ENCODE assay signal across 10 cellular contexts in genomic region chr5:164475339-164475977, GRCh38.
DNase-seq lines count a peak whose midpoint lies in the region; ATAC-seq, FAIRE-seq and TF ChIP-seq lines count a peak whose summit lies in the region.
"Had no signal": no experiment of that assay in that cellular context is flagged by ENCODE, and none has a peak within 500 bp of the region (broad histone marks: within the 10 kb centered on the region; RNA-seq: fewer than 3 reads in every experiment).

No MANE protein-coding gene starts in this region.

- DNase-seq in BJ (ENCODE audit: low read depth) (no peak), HPDE6-E6E7 (ENCODE audit: extremely low spot score) (peak; percentile 10), adipocyte (ENCODE audit: low read depth) (peak; percentile 74), kidney (no peak), vagina (ENCODE audit: extremely low spot score in 2 of 2) (no peak), sciatic nerve (ENCODE audit: low spot score) (no peak)
- DNase-seq: NCI-H524 treated with DMSO at 0.1 percent for 48 hours had no signal

- H3K27me3 ChIP-seq in BJ (ENCODE audit: control insufficient read depth, insufficient read depth, low read length) (no peaks in the 10 kb centered on the region), adipocyte (replicated peaks; ENCODE audit: control insufficient read depth, insufficient read depth, low read length) (no peaks in the 10 kb centered on the region), vagina (no peaks in the 10 kb centered on the region)

- H3K4me1 ChIP-seq in adipocyte (ENCODE audit: control insufficient read depth, insufficient read depth, low read length) (no peaks in the 10 kb centered on the region), kidney (ENCODE audit: control insufficient read depth in 1 of 2, insufficient read depth in 1 of 2, low read depth in 1 of 2, low read length in 2 of 2) (no peaks in the 10 kb centered on the region), vagina (no peaks in the 10 kb centered on the region)

- no peak overlapping the region for H3K9ac ChIP-seq in adipocyte (ENCODE audit: low read length)
- no peak overlapping the region for H3K9ac ChIP-seq in kidney (ENCODE audit: low read length in 2 of 2)

- no peak overlapping the region for H3K27ac ChIP-seq in kidney (ENCODE audit: low read depth in 2 of 2, low read length in 2 of 2)
- H3K27ac ChIP-seq in vagina: no peak overlapping the region
- H3K27ac ChIP-seq: skin epidermis had no signal

- 0 out of 2 replicates have a peak, but pooled peaks have one; percentile 4 for TF ChIP-seq CTCF in BJ (IDR thresholded peaks at IDR 0.05; ENCODE audit: insufficient read depth, low read depth, low read length)
- peak; percentile 59 for TF ChIP-seq CTCF in kidney (IDR thresholded peaks at IDR 0.05; ENCODE audit: borderline replicate concordance, extremely low read depth, insufficient read depth)
- TF ChIP-seq CTCF in vagina (IDR thresholded peaks at IDR 0.05): no peak

- CTCF ChIA-PET in BJ (lab: Yijun Ruan, JAX): no interaction called here

- intact Hi-C loops in kidney (cut with DNase I) (no loop called here), vagina (cut with DNase I) (no loop called here), sciatic nerve (cut with DNase I) (no loop called here)

- H3K9me3 ChIP-seq in adipocyte (ENCODE audit: control insufficient read depth, low read length) (no peaks in the 10 kb centered on the region), kidney (ENCODE audit: control insufficient read depth in 1 of 2, low read length in 2 of 2) (no peaks in the 10 kb centered on the region), vagina (no peaks in the 10 kb centered on the region)

- peak; percentile 81 for FAIRE-seq in kidney (lab: Jason Lieb, UNC)

- no peak for TF ChIP-seq POLR2A in vagina (IDR thresholded peaks at IDR 0.05)

- ATAC-seq in HG02938 (IDR thresholded peaks at IDR 0.05; ENCODE audit: unreplicated experiment) (no peak), GM21825 (IDR thresholded peaks at IDR 0.05; ENCODE audit: unreplicated experiment) (no peak), sciatic nerve (no peak)

- POLR2A ChIA-PET in BJ (lab: Charles Lee): no interaction called here

- no peak overlapping the region for H3K4me3 ChIP-seq in BJ (ENCODE audit: low read depth, low read length)
- H3K4me3 ChIP-seq in adipocyte (ENCODE audit: low read length): no peak overlapping the region
- H3K4me3 ChIP-seq in kidney (ENCODE audit: low read length in 2 of 2): no peak overlapping the region
- no peak overlapping the region for H3K4me3 ChIP-seq in vagina
- H3K4me3 ChIP-seq: skin epidermis had no signal

- H3K36me3 ChIP-seq in BJ (ENCODE audit: control insufficient read depth, insufficient read depth, low read length): no peaks in the 10 kb centered on the region
- H3K36me3 ChIP-seq in adipocyte (ENCODE audit: control insufficient read depth, insufficient read depth, low read length, severe bottlenecking): no peaks in the 10 kb centered on the region
- no peaks in the 10 kb centered on the region for H3K36me3 ChIP-seq in kidney (ENCODE audit: control insufficient read depth in 1 of 2, insufficient read depth in 2 of 2, low read length in 2 of 2)
- no peaks in the 10 kb centered on the region for H3K36me3 ChIP-seq in vagina

Comparison
In these comparisons a context has a peak if more than half of its experiments do, and no peak if none do; other contexts are left out.
1. DNase-seq: peak in HPDE6-E6E7 (single experiment) and adipocyte (single experiment); none in BJ (single experiment), kidney (single experiment), vagina (0 of 2) and sciatic nerve (single experiment).
2. CTCF ChIP-seq: peak in BJ (single experiment) and kidney (single experiment); none in vagina (0 of 3).